ENCODE assay signal across 19 cellular contexts in genomic region chr12:69993433-69993832, GRCh38.
"Had no signal": no experiment of that assay in that cellular context is flagged by ENCODE, and none has a peak within 500 bp of the region (broad histone marks: within the 10 kb centered on the region; RNA-seq: fewer than 3 reads in every experiment).

No MANE protein-coding gene starts in this region.

- H3K4me2 ChIP-seq: SK-N-SH had no signal

- DNase-seq: Kasumi-1, KG1, MM.1S, NCI-H1092 treated with DMSO at 0.1 percent for 48 hours, NCI-H1436, NCI-H187, NCI-H2029, NCI-H2081 treated with DMSO at 0.1 percent for 48 hours, NCI-H2171, NCI-H446, NCI-H510A, NCI-H524 treated with DMSO at 0.1 percent for 48 hours, NCI-H69, NCI-H774, Right ventricle myocardium superior, RPMI8226, SIG-M5, SK-N-SH, SW 1271 had no signal

- H3K9me3 ChIP-seq: SK-N-SH had no signal

- H3K9ac ChIP-seq: SK-N-SH had no signal

- H3K9me2 ChIP-seq: SK-N-SH had no signal
